Comparison of ENCODE assay signal across 19 cellular contexts in genomic region chr16:11635679-11636171, GRCh38. TPM values are rescaled to one million over a fixed set of nuclear protein-coding genes. Genes with fewer than 3 reads are reported as not detected.
DNase-seq lines count a peak whose midpoint lies in the region; TF ChIP-seq lines count a peak whose summit lies in the region.
"Had no signal": no experiment of that assay in that cellular context is flagged by ENCODE, and none has a peak within 500 bp of the region (broad histone marks: within the 10 kb centered on the region; RNA-seq: fewer than 3 reads in every experiment).

No MANE protein-coding gene starts in this region.

- peak overlapping the region; percentile 13 for H3K27ac Mint-ChIP-seq in Caco-2 (ENCODE audit: unreplicated experiment)
- H3K27ac Mint-ChIP-seq in neural progenitor cell: no peak overlapping the region
- H3K27ac Mint-ChIP-seq: CD8-positive, alpha-beta T cell; stimulated activated memory B cell treated with anti-CD40 and anti-IgM and Interleukin-4, amounts not matched to agents 10 μg/mL and 1 μg/mL and 100 μg/mL, for 72 hours had no signal

- peaks cover 45% of the 10 kb centered on the region for H3K4me1 ChIP-seq in Caco-2
- H3K4me1 ChIP-seq in neural progenitor cell: peaks cover 19% of the 10 kb centered on the region

- H3K9ac ChIP-seq in neural progenitor cell: no peak overlapping the region

- H3F3A ChIP-seq in neural progenitor cell (ENCODE audit: low read depth): peaks cover 20% of the 10 kb centered on the region

- H3K4me3 Mint-ChIP-seq in Caco-2 (ENCODE audit: unreplicated experiment) (peak overlapping the region; percentile 68), neural progenitor cell (no peak overlapping the region)
- H3K4me3 Mint-ChIP-seq: CD8-positive, alpha-beta T cell; stimulated activated memory B cell treated with anti-CD40 and anti-IgM and Interleukin-4, amounts not matched to agents 10 μg/mL and 1 μg/mL and 100 μg/mL, for 72 hours had no signal

- H3K4me2 ChIP-seq in neural progenitor cell: peak overlapping the region; percentile 47

- CTCF ChIA-PET in Caco-2 (lab: Charles Lee) (interaction anchor here (0.6 to 2.2 kb wide), 10 partner anchors 49 to 240 kb away, joined by 3 to 14 read pairs (median 6); partner anchors contain the start of genes LITAF and ZC3H7A), RWPE1 (lab: Yijun Ruan, JAX) (interaction anchor here (1.1 kb wide), 1 partner anchor 11 kb away, joined by 3 read pairs; no protein-coding TSS in a partner anchor)

- H3K9me3 ChIP-seq in Caco-2 (no peaks in the 10 kb centered on the region), neural progenitor cell (ENCODE audit: low read depth) (no peaks in the 10 kb centered on the region)
- H3K9me3 ChIP-seq: adrenal gland, heart right ventricle, right atrium auricular region, upper lobe of left lung had no signal

- H3K27ac ChIP-seq in RWPE1: peak overlapping the region; percentile 17; the same call in 1 of the 2 replicates
- H3K27ac ChIP-seq in neural progenitor cell: no peak overlapping the region
- H3K27ac ChIP-seq: adrenal gland, heart right ventricle, right atrium auricular region, upper lobe of left lung had no signal

- BruUV-seq in Caco-2 (replicated peaks; lab: Mats Ljungman, UMichigan): TSS peak; percentile 86

- no peak for TF ChIP-seq CTCF in Caco-2 (IDR thresholded peaks at IDR 0.05; ENCODE audit: insufficient read depth in 1 of 2, low read depth in 1 of 2, low read length in 1 of 2, severe bottlenecking in 1 of 2, unreplicated experiment in 1 of 2)
- TF ChIP-seq CTCF in RWPE1 (conservative IDR thresholded peaks at IDR 0.05; ENCODE audit: low read depth): no peak
- TF ChIP-seq CTCF in neural progenitor cell (IDR thresholded peaks at IDR 0.05): no peak

- DNase-seq in Caco-2 (no peak), RWPE1 (ENCODE audit: low spot score) (no peak), neural progenitor cell (ENCODE audit: low spot score) (no peak), NCI-H345 (lab: John Stamatoyannopoulos, UW) (no peak), Kasumi-1 (lab: John Stamatoyannopoulos, UW) (no peak), inferior parietal cortex (ENCODE audit: extremely low spot score) (no peak)
- DNase-seq in stimulated activated CD4-positive, alpha-beta T cell treated with anti-CD3 and anti-CD28 coated beads, Interleukin-1b, Interleukin-23, amount 100 ng/mL, for 48 hours: no peak
- DNase-seq: activated gamma-delta T cell; adrenal gland; CD8-positive, alpha-beta T cell; effector CD8-positive, alpha-beta T cell; heart right ventricle; left cardiac atrium; occipital lobe; stimulated activated CD4-positive, alpha-beta T cell treated with anti-CD3 and anti-CD28 coated beads, Interleukin-15, amount 100 ng/mL, for 24 hours had no signal

- H3K27me3 Mint-ChIP-seq in Caco-2 (ENCODE audit: insufficient read depth, unreplicated experiment) (no peaks in the 10 kb centered on the region), neural progenitor cell (ENCODE audit: insufficient read depth, low read depth) (peaks cover 2% of the 10 kb centered on the region)
- H3K27me3 Mint-ChIP-seq: stimulated activated memory B cell treated with anti-CD40 and anti-IgM and Interleukin-4, amounts not matched to agents 10 μg/mL and 1 μg/mL and 100 μg/mL, for 72 hours had no signal

- intact Hi-C loops in Caco-2 (cut with micrococcal nuclease; ENCODE audit: unreplicated experiment): loop anchor here (5.0 kb wide), 1 partner anchor 43 kb away; no protein-coding TSS in a partner anchor

- POLR2A ChIA-PET in Caco-2 (lab: Charles Lee): interaction anchor here (0.6 to 2.0 kb wide), 7 partner anchors 23 to 693 kb away, joined by 4 to 17 read pairs (median 5); partner anchors contain the start of genes DEXI, LITAF, SNN and TXNDC11
- POLR2A ChIA-PET in RWPE1 (lab: Yijun Ruan, JAX; ENCODE audit: low non-redundant PET): no interaction called here

- H3K36me3 Mint-ChIP-seq in Caco-2 (ENCODE audit: insufficient read depth, unreplicated experiment) (no peaks in the 10 kb centered on the region), neural progenitor cell (no peaks in the 10 kb centered on the region)
- H3K36me3 Mint-ChIP-seq: CD8-positive, alpha-beta T cell; stimulated activated memory B cell treated with anti-CD40 and anti-IgM and Interleukin-4, amounts not matched to agents 10 μg/mL and 1 μg/mL and 100 μg/mL, for 72 hours had no signal

- H3K4me3 ChIP-seq in Caco-2 (ENCODE audit: low read depth, low read length) (peak overlapping the region; percentile 39), iPS-11a (ENCODE audit: low read depth, low read length) (peak overlapping the region; percentile 8), neural progenitor cell (peak overlapping the region; percentile 21)
- H3K4me3 ChIP-seq: adrenal gland, heart right ventricle, right atrium auricular region had no signal

- peak overlapping the region; percentile 30 for H2AFZ ChIP-seq in neural progenitor cell (replicated peaks)

- H3K79me2 ChIP-seq in neural progenitor cell (ENCODE audit: low read depth): no peaks in the 10 kb centered on the region

- no peaks in the 10 kb centered on the region for H3K36me3 ChIP-seq in Caco-2 (ENCODE audit: control insufficient read depth, insufficient read depth, low read length)
- no peaks in the 10 kb centered on the region for H3K36me3 ChIP-seq in neural progenitor cell
- H3K36me3 ChIP-seq: adrenal gland, heart right ventricle, right atrium auricular region, upper lobe of left lung had no signal

- H4K20me1 ChIP-seq in neural progenitor cell (ENCODE audit: low read depth): no peaks in the 10 kb centered on the region

- H3K9me3 Mint-ChIP-seq in Caco-2 (ENCODE audit: unreplicated experiment) (no peaks in the 10 kb centered on the region), neural progenitor cell (no peaks in the 10 kb centered on the region)
- H3K9me3 Mint-ChIP-seq: CD8-positive, alpha-beta T cell; stimulated activated memory B cell treated with anti-CD40 and anti-IgM and Interleukin-4, amounts not matched to agents 10 μg/mL and 1 μg/mL and 100 μg/mL, for 72 hours had no signal

- no peaks in the 10 kb centered on the region for H3K27me3 ChIP-seq in Caco-2 (replicated peaks; ENCODE audit: control insufficient read depth, insufficient read depth, low read length)
- peaks cover 6% of the 10 kb centered on the region for H3K27me3 ChIP-seq in neural progenitor cell
- H3K27me3 ChIP-seq: adrenal gland, heart right ventricle, right atrium auricular region, upper lobe of left lung had no signal

- no peaks in the 10 kb centered on the region for H3K4me1 Mint-ChIP-seq in Caco-2 (ENCODE audit: low read depth, unreplicated experiment)
- peaks cover 18% of the 10 kb centered on the region for H3K4me1 Mint-ChIP-seq in neural progenitor cell

RNA-seq across cellular contexts. Expression of gene SNN, which starts 32.5 kb away (rescaled TPM):
- total RNA-seq in Caco-2 (2022) (11.1 and 12.8 TPM in 2 replicates), neural progenitor cell (ENCODE audit: low replicate concordance) (48.7 and 84.2 TPM in 2 replicates)

RNA-seq across cellular contexts. Expression of gene LITAF, which starts 49.0 kb away (rescaled TPM):
- total RNA-seq in Caco-2 (2022) (47.9 and 60.9 TPM in 2 replicates), neural progenitor cell (ENCODE audit: low replicate concordance) (42.5 and 50.0 TPM in 2 replicates)
